1 cellular context compared by ENCODE assay signal in the genomic region with DNA sequence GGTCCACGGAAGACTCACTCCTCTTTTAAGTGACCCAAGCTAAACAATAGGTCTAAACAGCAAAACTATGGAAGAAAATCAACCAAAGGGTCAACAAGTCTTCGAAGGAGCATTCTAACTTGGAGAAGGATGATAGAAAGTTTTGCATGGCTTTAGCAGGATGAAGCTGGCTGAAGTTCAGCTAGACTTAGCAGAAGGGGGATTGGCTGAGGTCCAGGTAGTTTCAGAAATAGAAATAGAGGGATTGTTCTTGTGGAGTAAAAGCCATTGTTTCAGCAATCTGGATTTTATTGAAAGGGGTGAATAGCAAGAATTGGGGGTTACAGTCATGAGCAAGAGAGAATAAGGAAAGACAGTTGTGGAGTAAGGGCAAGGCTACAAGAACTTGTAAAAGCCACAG.
TF ChIP-seq lines count a peak whose summit lies in the region.

No MANE protein-coding gene starts in this region.

TF ChIP-seq in K562, 482 proteins besides CTCF, POLR2A, EP300 and RAD21:
- no peak for TF ChIP-seq CTCFL (IDR thresholded peaks at IDR 0.05; ENCODE audit: borderline replicate concordance, insufficient read depth, low read depth, low read length, poor library complexity, severe bottlenecking)
- TF ChIP-seq IFI16 (CRISPR knock-in tag; IDR thresholded peaks at IDR 0.05), result no peak
- TF ChIP-seq ZNF717 (CRISPR knock-in tag; IDR thresholded peaks at IDR 0.05), result no peak
- TF ChIP-seq OTX1 (CRISPR knock-in tag; IDR thresholded peaks at IDR 0.05), result no peak
- TF ChIP-seq STAT5A (IDR thresholded peaks at IDR 0.05; ENCODE audit: borderline replicate concordance, low read length), result no peak
- TF ChIP-seq NR2F6 (CRISPR knock-in tag; IDR thresholded peaks at IDR 0.05), result no peak
- TF ChIP-seq KLF1 (tag; IDR thresholded peaks at IDR 0.05), result no peak
- TF ChIP-seq HDAC3 (IDR thresholded peaks at IDR 0.05; ENCODE audit: borderline replicate concordance, partially characterized antibody), result no peak
- no peak for TF ChIP-seq GATA2 (CRISPR knock-in tag; IDR thresholded peaks at IDR 0.05)
- TF ChIP-seq SAFB2 (IDR thresholded peaks at IDR 0.05; ENCODE audit: borderline replicate concordance, low read depth, low read length, severe bottlenecking), result no peak
